Comparison of ENCODE assay signal across 26 cellular contexts in genomic region chr18:42882146-42882545, GRCh38.
"Had no signal": no experiment of that assay in that cellular context is flagged by ENCODE, and none has a peak within 500 bp of the region (broad histone marks: within the 10 kb centered on the region; RNA-seq: fewer than 3 reads in every experiment).

No MANE protein-coding gene starts in this region.

- FAIRE-seq: endometrium, kidney had no signal

- H3K36me3 Mint-ChIP-seq: immature natural killer cell; memory B cell; neural progenitor cell; stimulated activated memory B cell treated with anti-CD40 and anti-IgM and Interleukin-4, amounts not matched to agents 10 μg/mL and 1 μg/mL and 100 μg/mL, for 72 hours had no signal

- DNase-seq: dorsolateral prefrontal cortex; effector CD8-positive, alpha-beta T cell; foreskin fibroblast; immature natural killer cell; kidney; left cardiac atrium; left ventricle myocardium inferior; lower lobe of right lung; midbrain; nucleus accumbens; ovary; sigmoid colon; stimulated activated CD4-positive, alpha-beta T cell treated with anti-CD3 and anti-CD28 coated beads, Interleukin-4, amount 100 ng/mL, for 1 hour; testis; upper lobe of right lung had no signal

- H2AFZ ChIP-seq: neural progenitor cell had no signal

- H3K27ac ChIP-seq: coronary artery, dorsolateral prefrontal cortex, left ventricle myocardium inferior, lower lobe of right lung, neural progenitor cell, ovary, right atrium auricular region, sigmoid colon, testis, tibial nerve, upper lobe of right lung, vagina had no signal

- ATAC-seq: esophagus mucosa; left cardiac atrium; lower lobe of right lung; natural killer cell treated with Interleukin-12 subunit alpha and Interleukin-12 subunit beta and Interleukin-15 and Interleukin-18, amount 100 ng/mL, for 72 hours; stimulated activated memory B cell treated with anti-CD40 and anti-IgM and Interleukin-4, amounts not matched to agents 10 μg/mL and 1 μg/mL and 100 μg/mL, for 72 hours; upper lobe of right lung had no signal

- H3K4me1 ChIP-seq: left ventricle myocardium inferior, lower lobe of right lung, neural progenitor cell, right atrium auricular region, sigmoid colon, testis, tibial nerve, upper lobe of right lung, vagina had no signal

- H3K27me3 ChIP-seq: neural progenitor cell, ovary, right atrium auricular region, sigmoid colon, testis, tibial nerve, upper lobe of right lung, vagina had no signal

- H3K9me3 Mint-ChIP-seq: neural progenitor cell had no signal

- H3K4me3 ChIP-seq: coronary artery, dorsolateral prefrontal cortex, left ventricle myocardium inferior, lower lobe of right lung, neural progenitor cell, ovary, right atrium auricular region, sigmoid colon, testis, tibial nerve, upper lobe of right lung, vagina had no signal

- H3K4me1 Mint-ChIP-seq: immature natural killer cell; memory B cell; neural progenitor cell; stimulated activated memory B cell treated with anti-CD40 and anti-IgM and Interleukin-4, amounts not matched to agents 10 μg/mL and 1 μg/mL and 100 μg/mL, for 72 hours had no signal

- H3K9ac ChIP-seq: neural progenitor cell had no signal

- H3K4me3 Mint-ChIP-seq: immature natural killer cell; memory B cell; natural killer cell treated with Interleukin-12 subunit alpha and Interleukin-12 subunit beta and Interleukin-15 and Interleukin-18, amount 100 ng/mL, for 72 hours; neural progenitor cell; stimulated activated memory B cell treated with anti-CD40 and anti-IgM and Interleukin-4, amounts not matched to agents 10 μg/mL and 1 μg/mL and 100 μg/mL, for 72 hours; stimulated activated naive CD8-positive, alpha-beta T cell treated with anti-CD3 and anti-CD28 coated beads, Interleukin-15, Interleukin-2, amounts not matched to agents 100 ng/mL and 50 ng/mL, for 24 hours had no signal

- H3K4me2 ChIP-seq: neural progenitor cell had no signal

- H3K27ac Mint-ChIP-seq: immature natural killer cell; memory B cell; natural killer cell treated with Interleukin-12 subunit alpha and Interleukin-12 subunit beta and Interleukin-15 and Interleukin-18, amount 100 ng/mL, for 72 hours; neural progenitor cell; stimulated activated memory B cell treated with anti-CD40 and anti-IgM and Interleukin-4, amounts not matched to agents 10 μg/mL and 1 μg/mL and 100 μg/mL, for 72 hours; stimulated activated naive CD8-positive, alpha-beta T cell treated with anti-CD3 and anti-CD28 coated beads, Interleukin-15, Interleukin-2, amounts not matched to agents 100 ng/mL and 50 ng/mL, for 24 hours had no signal

- H3K27me3 Mint-ChIP-seq: memory B cell; natural killer cell treated with Interleukin-12 subunit alpha and Interleukin-12 subunit beta and Interleukin-15 and Interleukin-18, amount 100 ng/mL, for 72 hours; stimulated activated memory B cell treated with anti-CD40 and anti-IgM and Interleukin-4, amounts not matched to agents 10 μg/mL and 1 μg/mL and 100 μg/mL, for 72 hours; stimulated activated naive CD8-positive, alpha-beta T cell treated with anti-CD3 and anti-CD28 coated beads, Interleukin-15, Interleukin-2, amounts not matched to agents 100 ng/mL and 50 ng/mL, for 24 hours had no signal

- H3K9me3 ChIP-seq: left ventricle myocardium inferior, lower lobe of right lung, ovary, right atrium auricular region, sigmoid colon, testis, tibial nerve, upper lobe of right lung, vagina had no signal

- H3K36me3 ChIP-seq: left ventricle myocardium inferior, lower lobe of right lung, neural progenitor cell, ovary, right atrium auricular region, sigmoid colon, tibial nerve, upper lobe of right lung, vagina had no signal
